In genomic region chr11:18262681-18263352, GRCh38 we compare ENCODE assay signal across 15 cellular contexts. TPM values are rescaled to one million over a fixed set of nuclear protein-coding genes. Genes with fewer than 3 reads are reported as not detected.
"Had no signal": no experiment of that assay in that cellular context is flagged by ENCODE, and none has a peak within 500 bp of the region (broad histone marks: within the 10 kb centered on the region; RNA-seq: fewer than 3 reads in every experiment).

No MANE protein-coding gene starts in this region.

RNA-seq across cellular contexts. Expression of gene SAA1, which starts 3.2 kb away (rescaled TPM):
- total RNA-seq: cerebellum, endothelial cell of umbilical vein, frontal cortex, glomerular endothelial cell, left ventricle myocardium inferior, mononuclear cell, natural killer cell, neural crest cell, smooth muscle cell, urinary bladder had no signal
- polyA plus RNA-seq: endothelial cell of umbilical vein had no signal

RNA-seq across cellular contexts. Expression of gene SAA2, which starts 14.3 kb away (rescaled TPM):
- total RNA-seq: cerebellum, endothelial cell of umbilical vein, glomerular endothelial cell, natural killer cell, neural crest cell, smooth muscle cell, urinary bladder had no signal
- polyA plus RNA-seq: endothelial cell of umbilical vein, smooth muscle cell had no signal

RNA-seq across cellular contexts. Expression of gene SAA4, which starts 26.2 kb away (rescaled TPM):
- total RNA-seq: cerebellum, dermis blood vessel endothelial cell, endothelial cell of umbilical vein, frontal cortex, glomerular endothelial cell, heart left ventricle, left ventricle myocardium inferior, mononuclear cell, neural crest cell, right atrium auricular region, smooth muscle cell, urinary bladder had no signal
- polyA plus RNA-seq: endothelial cell of umbilical vein, heart left ventricle, keratinocyte, ovary, smooth muscle cell had no signal
